8 cellular contexts compared by ENCODE assay signal in the genomic region with DNA sequence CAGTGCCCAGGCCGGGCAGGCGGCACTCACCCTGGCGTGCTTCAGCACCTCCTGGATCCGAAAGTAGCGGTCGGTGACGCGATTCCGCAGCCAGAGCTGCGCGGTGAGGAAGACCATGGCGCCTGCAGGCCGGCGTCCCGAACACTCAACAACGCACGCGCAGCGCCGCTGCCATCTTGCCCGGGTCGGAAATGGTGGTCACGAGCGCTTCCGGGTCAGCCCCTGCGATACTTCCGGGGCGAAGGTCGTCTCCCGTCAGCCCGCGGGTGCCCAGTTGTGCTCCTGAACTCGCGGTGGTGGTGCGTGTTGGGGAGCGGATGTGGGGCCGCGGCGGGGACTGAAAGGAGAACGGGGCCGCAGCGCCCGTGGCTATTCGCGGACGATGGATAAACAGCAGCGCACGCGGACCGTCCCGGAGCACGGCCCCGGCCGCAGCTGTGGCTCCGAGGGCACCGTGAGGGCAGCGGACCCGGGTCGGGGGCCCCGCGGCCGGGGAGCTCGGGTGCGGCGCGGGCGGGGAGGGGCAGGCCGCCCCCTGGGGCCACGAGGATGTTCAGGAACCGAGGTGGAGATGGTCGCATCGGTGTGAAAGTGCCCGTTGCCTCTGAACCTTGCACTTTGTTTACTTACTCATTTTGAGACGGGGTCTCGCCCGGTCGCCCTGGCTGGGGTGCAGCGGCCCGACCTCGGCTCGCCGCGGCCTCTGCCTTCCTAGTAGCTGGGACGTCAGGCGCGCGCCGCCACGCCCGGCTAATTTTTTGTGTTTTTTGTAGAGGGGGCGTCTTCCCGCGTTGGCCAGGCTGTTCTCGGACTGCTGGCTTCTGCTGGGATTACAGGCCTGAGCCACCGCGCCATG. TPM values are rescaled to one million over a fixed set of nuclear protein-coding genes. Genes with fewer than 3 reads are reported as not detected.
DNase-seq lines count a peak whose midpoint lies in the region; ATAC-seq, FAIRE-seq and TF ChIP-seq lines count a peak whose summit lies in the region.

Gene MRPL20 (minus strand): TSS at position 193 of the 856 bp plus-strand sequence. CDS start 76 bp downstream, at position 117.

- intact Hi-C loops in endothelial cell of umbilical vein (cut with micrococcal nuclease) = loop anchor here (1.0 to 2.0 kb wide), 5 partner anchors 8 to 97 kb away; partner anchors contain the start of genes AURKAIP1 and CCNL2

- BruUV-seq in endothelial cell of umbilical vein (replicated peaks; lab: Mats Ljungman, UMichigan) = no TSS peak

- H3K36me3 ChIP-seq in OCI-LY1 (ENCODE audit: insufficient read depth, low read length) = peaks cover 55% of the 10 kb centered on the region
- H3K36me3 ChIP-seq in endothelial cell of umbilical vein (ENCODE audit: control insufficient read depth in 2 of 2, extremely low read depth in 1 of 2, insufficient read depth in 2 of 2, low read length in 2 of 2) = peaks cover 6 to 11% of the 10 kb centered on the region in 2 experiments

- CTCF ChIA-PET in endothelial cell of umbilical vein (lab: Charles Lee) = interaction anchor here (1.0 to 2.0 kb wide), 4 partner anchors 9 to 33 kb away, joined by 3 to 26 read pairs (median 4); partner anchors contain the start of gene ANKRD65

- no peaks in the 10 kb centered on the region for H3K9me2 ChIP-seq in OCI-LY1 (ENCODE audit: low read depth, low read length)

- H3K27ac ChIP-seq in OCI-LY1 (ENCODE audit: low read depth, low read length, poor library complexity, severe bottlenecking) = peak within 1 kb of the TSS; percentile 13
- H3K27ac ChIP-seq in endothelial cell of umbilical vein (ENCODE audit: insufficient read depth, low read depth, low read length) = peak within 1 kb of the TSS; percentile 54

- H3K27me3 ChIP-seq in OCI-LY1 (ENCODE audit: insufficient read depth, low read length) (no peaks in the 10 kb centered on the region), endothelial cell of umbilical vein (ENCODE audit: control insufficient read depth in 2 of 2, insufficient read depth in 2 of 2, low read length in 2 of 2) (no peaks in the 10 kb centered on the region)

- H2AFZ ChIP-seq in OCI-LY1 (ENCODE audit: low read length) (no peak within 1 kb of the TSS), endothelial cell of umbilical vein (ENCODE audit: low read depth, low read length) (peak within 1 kb of the TSS; percentile 67)

- POLR2A ChIA-PET in endothelial cell of umbilical vein (lab: Charles Lee) = interaction anchor here (1.1 to 1.4 kb wide), 3 partner anchors 8 to 32 kb away, joined by 4 to 6 read pairs (median 4); partner anchors contain the start of genes AURKAIP1 and CCNL2

- H3K4me1 ChIP-seq in OCI-LY1 (ENCODE audit: insufficient read depth, low read length, severe bottlenecking) (peaks cover 21% of the 10 kb centered on the region), endothelial cell of umbilical vein (ENCODE audit: control insufficient read depth, extremely low read depth, insufficient read depth, low read length) (peaks cover 11% of the 10 kb centered on the region)

- H4K20me1 ChIP-seq in OCI-LY1 (ENCODE audit: insufficient read depth, low read length) (no peaks in the 10 kb centered on the region), endothelial cell of umbilical vein (replicated peaks; ENCODE audit: control insufficient read depth, extremely low read depth, insufficient read depth, low read length) (no peaks in the 10 kb centered on the region)

- peak; percentile 89 for TF ChIP-seq POLR2A in endothelial cell of umbilical vein (IDR thresholded peaks at IDR 0.05; ENCODE audit: low read depth, low read length)

- ATAC-seq in GM21515 (IDR thresholded peaks at IDR 0.05; ENCODE audit: unreplicated experiment) = peak; percentile 86

- H3F3A ChIP-seq in OCI-LY1 (ENCODE audit: insufficient read depth, low read length) = no peaks in the 10 kb centered on the region

- dilution Hi-C loops in endothelial cell of umbilical vein (cut with MboI; ENCODE audit: extremely low pct_ligation_motif_present, low sequenced_read_pairs) = no loop called here

- H3K79me2 ChIP-seq in OCI-LY1 (ENCODE audit: insufficient read depth, low read length) (peaks cover 27% of the 10 kb centered on the region), endothelial cell of umbilical vein (ENCODE audit: control insufficient read depth, insufficient read depth, low read length) (peaks cover 43% of the 10 kb centered on the region)

- H3K9me3 ChIP-seq in OCI-LY1 (ENCODE audit: low read length) = peaks cover 3% of the 10 kb centered on the region; the same call in 1 of the 2 replicates
- no peaks in the 10 kb centered on the region for H3K9me3 ChIP-seq in endothelial cell of umbilical vein (replicated peaks; ENCODE audit: control insufficient read depth, insufficient read depth, low read length)

- TF ChIP-seq CTCF in D721Med (IDR thresholded peaks at IDR 0.05; ENCODE audit: insufficient read depth, missing control alignments) (no peak), OCI-LY1 (IDR thresholded peaks at IDR 0.05; ENCODE audit: low read length) (no peak), endothelial cell of umbilical vein (IDR thresholded peaks at IDR 0.05; ENCODE audit: extremely low read depth in 1 of 2, insufficient read depth in 1 of 2, low read depth in 1 of 2, low read length in 2 of 2) (peak in 1 of 2 donors; percentile 28)

- H3K9ac ChIP-seq in OCI-LY1 (ENCODE audit: low read length) = peak within 1 kb of the TSS; percentile 86
- H3K9ac ChIP-seq in endothelial cell of umbilical vein (replicated peaks; ENCODE audit: extremely low read depth, insufficient read depth, low read length) = peak within 1 kb of the TSS; percentile 86

- FAIRE-seq in D721Med (lab: Jason Lieb, UNC) = no peak
- peak; percentile 97 for FAIRE-seq in endothelial cell of umbilical vein (lab: Jason Lieb, UNC)

- DNase-seq in D721Med (ENCODE audit: insufficient read length, low spot score) (peak; percentile 78), HuH-7 (ENCODE audit: low spot score) (peak; percentile 98), endothelial cell of umbilical vein (ENCODE audit: low read depth, low spot score) (peak; percentile 88), midbrain (lab: John Stamatoyannopoulos, UW) (peak; percentile 95)
- peak; percentile 94 for DNase-seq in activated CD8-positive, alpha-beta memory T cell treated with anti-CD3 and anti-CD28 coated beads, Interleukin-2, amount 50 U/mL, for 4 hours
- peak; percentile 90 to 91 for DNase-seq in stimulated activated CD8-positive, alpha-beta memory T cell treated with anti-CD3 and anti-CD28 coated beads, Interleukin-2, amount 100 ng/mL, for 1 hour (ENCODE audit: low read depth in 2 of 2)

- H3K4me2 ChIP-seq in OCI-LY1 (ENCODE audit: low read length) = peak within 1 kb of the TSS; percentile 96
- peak within 1 kb of the TSS; percentile 77 for H3K4me2 ChIP-seq in endothelial cell of umbilical vein (ENCODE audit: insufficient read depth, low read length)

- H3K4me3 ChIP-seq in OCI-LY1 (ENCODE audit: low read depth, low read length, poor library complexity, severe bottlenecking) (peak within 1 kb of the TSS; percentile 78), endothelial cell of umbilical vein (replicated peaks in 1 of 3; ENCODE audit: insufficient read depth in 1 of 3, low read depth in 1 of 3, low read length in 3 of 3) (peak within 1 kb of the TSS; percentile 73 to 87 (median 86))

- H3K9me1 ChIP-seq in endothelial cell of umbilical vein (replicated peaks; ENCODE audit: control insufficient read depth, extremely low read depth, insufficient read depth, low read length) = no peaks in the 10 kb centered on the region

TF ChIP-seq in endothelial cell of umbilical vein, 7 proteins besides CTCF, POLR2A, EP300 and RAD21:
- TF ChIP-seq POLR2AphosphoS5 (IDR thresholded peaks at IDR 0.05; ENCODE audit: insufficient read depth, low read depth, low read length) (peak; percentile 97), GATA2 (IDR thresholded peaks at IDR 0.05; ENCODE audit: insufficient read depth, insufficient read length, low read depth, low read length) (no peak), MAX (IDR thresholded peaks at IDR 0.05; ENCODE audit: insufficient read depth, insufficient read length) (peak; percentile 68), EZH2 (IDR thresholded peaks at IDR 0.05; ENCODE audit: borderline replicate concordance, low read depth, low read length, severe bottlenecking) (no peak), MYC (IDR thresholded peaks at IDR 0.05; ENCODE audit: low read depth, low read length) (peak; percentile 90), FOS (IDR thresholded peaks at IDR 0.05; ENCODE audit: borderline replicate concordance, insufficient read depth, low read length) (no peak), JUN (IDR thresholded peaks at IDR 0.05; ENCODE audit: borderline replicate concordance, insufficient read depth, insufficient read length, low read depth) (no peak)
TF ChIP-seq in endothelial cell of umbilical vein: peak in this region for 3.

RNA-seq across cellular contexts. Expression of gene MRPL20, which starts in this region (rescaled TPM):
- 125 and 134 TPM in 2 replicates for total RNA-seq in endothelial cell of umbilical vein
- 118 and 152 TPM in 2 replicates for polyA plus RNA-seq in endothelial cell of umbilical vein
- polyA plus RNA-seq in endothelial cell of umbilical vein (2011; cell fraction: cytosol; rRNA removed) = 165 TPM in 2 replicates
- polyA plus RNA-seq in endothelial cell of umbilical vein (2011; cell fraction: nucleus; rRNA removed) = 87.6 and 96.1 TPM in 2 replicates
- 128 and 191 TPM in 2 replicates for polyA plus RNA-seq in endothelial cell of umbilical vein (2012)
- 62.0 and 73.2 TPM in 2 replicates for polyA minus RNA-seq in endothelial cell of umbilical vein
- 103 TPM for polyA minus RNA-seq in endothelial cell of umbilical vein (2011; cell fraction: cytosol; rRNA and poly(A)+ RNA removed)
- polyA minus RNA-seq in endothelial cell of umbilical vein (2011; cell fraction: nucleus; rRNA and poly(A)+ RNA removed) = 29.8 and 40.9 TPM in 2 replicates

Comparison
In these comparisons a context has a peak if more than half of its experiments do, and no peak if none do; other contexts are left out.
1. Peak in every context shown above with its lines: DNase-seq, ATAC-seq, H3K4me3 ChIP-seq and H3K27ac ChIP-seq.